Comparison of ENCODE assay signal across 1 cellular context in the genomic region with DNA sequence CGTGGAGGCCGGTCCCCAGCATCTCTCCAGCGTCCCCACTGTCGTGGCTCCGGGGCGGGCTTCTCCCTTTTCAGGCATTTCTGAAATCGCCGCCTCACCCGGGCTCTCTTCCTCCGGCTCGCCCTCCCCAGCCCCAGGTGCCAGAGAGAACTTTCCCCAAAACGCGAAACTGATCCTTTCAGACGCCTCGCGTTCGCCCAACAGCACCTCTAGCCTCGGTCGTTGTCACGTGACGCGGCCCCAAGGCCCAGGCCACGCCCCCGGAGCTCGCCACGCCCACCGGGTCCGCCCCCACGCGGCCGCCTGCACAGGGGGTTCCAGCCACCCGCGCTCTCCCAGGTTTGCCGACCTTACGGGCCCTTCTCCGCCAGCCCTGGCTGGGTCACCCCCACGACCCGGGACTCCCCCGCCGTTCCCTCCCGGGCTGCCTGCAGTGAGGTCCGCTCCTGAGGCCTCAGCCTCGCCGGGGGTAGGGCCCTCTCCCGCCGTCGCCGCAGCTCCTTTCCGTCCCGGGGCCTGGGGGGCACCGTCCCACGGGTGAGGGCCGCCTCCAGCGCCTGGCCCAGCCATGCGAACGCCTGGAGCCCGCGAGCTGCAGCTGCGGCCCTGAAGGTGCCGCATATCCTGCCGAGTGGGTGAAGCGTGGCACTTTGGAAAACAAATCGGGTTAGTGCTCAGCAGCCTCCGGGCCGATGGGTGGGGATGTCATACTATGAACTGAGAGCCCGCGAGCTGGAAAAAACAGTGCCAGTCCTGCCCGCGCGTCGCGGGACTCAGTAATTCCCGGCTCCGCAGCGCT.
TF ChIP-seq lines count a peak whose summit lies in the region.

No MANE protein-coding gene starts in this region.

TF ChIP-seq in HepG2, 621 proteins besides CTCF, POLR2A, EP300 and RAD21 (continued from another document and continues in another):
- no peak for TF ChIP-seq ZNF746 (CRISPR knock-in tag; IDR thresholded peaks at IDR 0.05)
- no peak for TF ChIP-seq ZNF343 (CRISPR knock-in tag; IDR thresholded peaks at IDR 0.05)
- TF ChIP-seq SRY (CRISPR knock-in tag; IDR thresholded peaks at IDR 0.05), result 0 out of 2 replicates have a peak, but pooled peaks have one; percentile 33
- TF ChIP-seq, protein P1, sequence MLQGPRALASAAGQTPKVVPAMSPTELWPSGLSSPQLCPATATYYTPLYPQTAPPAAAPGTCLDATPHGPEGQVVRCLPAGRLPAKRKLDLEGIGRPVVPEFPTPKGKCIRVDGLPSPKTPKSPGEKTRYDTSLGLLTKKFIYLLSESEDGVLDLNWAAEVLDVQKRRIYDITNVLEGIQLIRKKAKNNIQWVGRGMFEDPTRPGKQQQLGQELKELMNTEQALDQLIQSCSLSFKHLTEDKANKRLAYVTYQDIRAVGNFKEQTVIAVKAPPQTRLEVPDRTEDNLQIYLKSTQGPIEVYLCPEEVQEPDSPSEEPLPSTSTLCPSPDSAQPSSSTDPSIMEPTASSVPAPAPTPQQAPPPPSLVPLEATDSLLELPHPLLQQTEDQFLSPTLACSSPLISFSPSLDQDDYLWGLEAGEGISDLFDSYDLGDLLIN (CRISPR knock-in tag; IDR thresholded peaks at IDR 0.05; ENCODE audit: borderline replicate concordance), result no peak
- peak; percentile 54; the same call in 1 of the 2 replicates for TF ChIP-seq PHF20 (CRISPR knock-in tag; IDR thresholded peaks at IDR 0.05)
- TF ChIP-seq, protein P2, sequence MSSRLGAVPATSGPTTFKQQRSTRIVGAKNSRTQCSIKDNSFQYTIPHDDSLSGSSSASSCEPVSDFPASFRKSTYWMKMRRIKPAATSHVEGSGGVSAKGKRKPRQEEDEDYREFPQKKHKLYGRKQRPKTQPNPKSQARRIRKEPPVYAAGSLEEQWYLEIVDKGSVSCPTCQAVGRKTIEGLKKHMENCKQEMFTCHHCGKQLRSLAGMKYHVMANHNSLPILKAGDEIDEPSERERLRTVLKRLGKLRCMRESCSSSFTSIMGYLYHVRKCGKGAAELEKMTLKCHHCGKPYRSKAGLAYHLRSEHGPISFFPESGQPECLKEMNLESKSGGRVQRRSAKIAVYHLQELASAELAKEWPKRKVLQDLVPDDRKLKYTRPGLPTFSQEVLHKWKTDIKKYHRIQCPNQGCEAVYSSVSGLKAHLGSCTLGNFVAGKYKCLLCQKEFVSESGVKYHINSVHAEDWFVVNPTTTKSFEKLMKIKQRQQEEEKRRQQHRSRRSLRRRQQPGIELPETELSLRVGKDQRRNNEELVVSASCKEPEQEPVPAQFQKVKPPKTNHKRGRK (CRISPR knock-in tag; IDR thresholded peaks at IDR 0.05), result no peak
- TF ChIP-seq SRF (IDR thresholded peaks at IDR 0.05; ENCODE audit: low read depth, low read length), result no peak
- no peak for TF ChIP-seq SMARCE1 (IDR thresholded peaks at IDR 0.05; ENCODE audit: borderline replicate concordance)
- TF ChIP-seq ZNF33A (CRISPR knock-in tag; IDR thresholded peaks at IDR 0.05; ENCODE audit: borderline replicate concordance), result 0 out of 2 replicates have a peak, but pooled peaks have one; percentile 73
- TF ChIP-seq, protein P3, sequence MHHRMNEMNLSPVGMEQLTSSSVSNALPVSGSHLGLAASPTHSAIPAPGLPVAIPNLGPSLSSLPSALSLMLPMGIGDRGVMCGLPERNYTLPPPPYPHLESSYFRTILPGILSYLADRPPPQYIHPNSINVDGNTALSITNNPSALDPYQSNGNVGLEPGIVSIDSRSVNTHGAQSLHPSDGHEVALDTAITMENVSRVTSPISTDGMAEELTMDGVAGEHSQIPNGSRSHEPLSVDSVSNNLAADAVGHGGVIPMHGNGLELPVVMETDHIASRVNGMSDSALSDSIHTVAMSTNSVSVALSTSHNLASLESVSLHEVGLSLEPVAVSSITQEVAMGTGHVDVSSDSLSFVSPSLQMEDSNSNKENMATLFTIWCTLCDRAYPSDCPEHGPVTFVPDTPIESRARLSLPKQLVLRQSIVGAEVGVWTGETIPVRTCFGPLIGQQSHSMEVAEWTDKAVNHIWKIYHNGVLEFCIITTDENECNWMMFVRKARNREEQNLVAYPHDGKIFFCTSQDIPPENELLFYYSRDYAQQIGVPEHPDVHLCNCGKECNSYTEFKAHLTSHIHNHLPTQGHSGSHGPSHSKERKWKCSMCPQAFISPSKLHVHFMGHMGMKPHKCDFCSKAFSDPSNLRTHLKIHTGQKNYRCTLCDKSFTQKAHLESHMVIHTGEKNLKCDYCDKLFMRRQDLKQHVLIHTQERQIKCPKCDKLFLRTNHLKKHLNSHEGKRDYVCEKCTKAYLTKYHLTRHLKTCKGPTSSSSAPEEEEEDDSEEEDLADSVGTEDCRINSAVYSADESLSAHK (CRISPR knock-in tag; IDR thresholded peaks at IDR 0.05; ENCODE audit: borderline replicate concordance), result no peak
- TF ChIP-seq ZSCAN25 (CRISPR knock-in tag; IDR thresholded peaks at IDR 0.05), result no peak
- TF ChIP-seq ZNF562 (CRISPR knock-in tag; IDR thresholded peaks at IDR 0.05; ENCODE audit: borderline replicate concordance), result no peak
- TF ChIP-seq PAX8 (CRISPR knock-in tag; IDR thresholded peaks at IDR 0.05; ENCODE audit: borderline replicate concordance), result peak; percentile 60; the same call in 1 of the 2 replicates
- TF ChIP-seq, protein P4, sequence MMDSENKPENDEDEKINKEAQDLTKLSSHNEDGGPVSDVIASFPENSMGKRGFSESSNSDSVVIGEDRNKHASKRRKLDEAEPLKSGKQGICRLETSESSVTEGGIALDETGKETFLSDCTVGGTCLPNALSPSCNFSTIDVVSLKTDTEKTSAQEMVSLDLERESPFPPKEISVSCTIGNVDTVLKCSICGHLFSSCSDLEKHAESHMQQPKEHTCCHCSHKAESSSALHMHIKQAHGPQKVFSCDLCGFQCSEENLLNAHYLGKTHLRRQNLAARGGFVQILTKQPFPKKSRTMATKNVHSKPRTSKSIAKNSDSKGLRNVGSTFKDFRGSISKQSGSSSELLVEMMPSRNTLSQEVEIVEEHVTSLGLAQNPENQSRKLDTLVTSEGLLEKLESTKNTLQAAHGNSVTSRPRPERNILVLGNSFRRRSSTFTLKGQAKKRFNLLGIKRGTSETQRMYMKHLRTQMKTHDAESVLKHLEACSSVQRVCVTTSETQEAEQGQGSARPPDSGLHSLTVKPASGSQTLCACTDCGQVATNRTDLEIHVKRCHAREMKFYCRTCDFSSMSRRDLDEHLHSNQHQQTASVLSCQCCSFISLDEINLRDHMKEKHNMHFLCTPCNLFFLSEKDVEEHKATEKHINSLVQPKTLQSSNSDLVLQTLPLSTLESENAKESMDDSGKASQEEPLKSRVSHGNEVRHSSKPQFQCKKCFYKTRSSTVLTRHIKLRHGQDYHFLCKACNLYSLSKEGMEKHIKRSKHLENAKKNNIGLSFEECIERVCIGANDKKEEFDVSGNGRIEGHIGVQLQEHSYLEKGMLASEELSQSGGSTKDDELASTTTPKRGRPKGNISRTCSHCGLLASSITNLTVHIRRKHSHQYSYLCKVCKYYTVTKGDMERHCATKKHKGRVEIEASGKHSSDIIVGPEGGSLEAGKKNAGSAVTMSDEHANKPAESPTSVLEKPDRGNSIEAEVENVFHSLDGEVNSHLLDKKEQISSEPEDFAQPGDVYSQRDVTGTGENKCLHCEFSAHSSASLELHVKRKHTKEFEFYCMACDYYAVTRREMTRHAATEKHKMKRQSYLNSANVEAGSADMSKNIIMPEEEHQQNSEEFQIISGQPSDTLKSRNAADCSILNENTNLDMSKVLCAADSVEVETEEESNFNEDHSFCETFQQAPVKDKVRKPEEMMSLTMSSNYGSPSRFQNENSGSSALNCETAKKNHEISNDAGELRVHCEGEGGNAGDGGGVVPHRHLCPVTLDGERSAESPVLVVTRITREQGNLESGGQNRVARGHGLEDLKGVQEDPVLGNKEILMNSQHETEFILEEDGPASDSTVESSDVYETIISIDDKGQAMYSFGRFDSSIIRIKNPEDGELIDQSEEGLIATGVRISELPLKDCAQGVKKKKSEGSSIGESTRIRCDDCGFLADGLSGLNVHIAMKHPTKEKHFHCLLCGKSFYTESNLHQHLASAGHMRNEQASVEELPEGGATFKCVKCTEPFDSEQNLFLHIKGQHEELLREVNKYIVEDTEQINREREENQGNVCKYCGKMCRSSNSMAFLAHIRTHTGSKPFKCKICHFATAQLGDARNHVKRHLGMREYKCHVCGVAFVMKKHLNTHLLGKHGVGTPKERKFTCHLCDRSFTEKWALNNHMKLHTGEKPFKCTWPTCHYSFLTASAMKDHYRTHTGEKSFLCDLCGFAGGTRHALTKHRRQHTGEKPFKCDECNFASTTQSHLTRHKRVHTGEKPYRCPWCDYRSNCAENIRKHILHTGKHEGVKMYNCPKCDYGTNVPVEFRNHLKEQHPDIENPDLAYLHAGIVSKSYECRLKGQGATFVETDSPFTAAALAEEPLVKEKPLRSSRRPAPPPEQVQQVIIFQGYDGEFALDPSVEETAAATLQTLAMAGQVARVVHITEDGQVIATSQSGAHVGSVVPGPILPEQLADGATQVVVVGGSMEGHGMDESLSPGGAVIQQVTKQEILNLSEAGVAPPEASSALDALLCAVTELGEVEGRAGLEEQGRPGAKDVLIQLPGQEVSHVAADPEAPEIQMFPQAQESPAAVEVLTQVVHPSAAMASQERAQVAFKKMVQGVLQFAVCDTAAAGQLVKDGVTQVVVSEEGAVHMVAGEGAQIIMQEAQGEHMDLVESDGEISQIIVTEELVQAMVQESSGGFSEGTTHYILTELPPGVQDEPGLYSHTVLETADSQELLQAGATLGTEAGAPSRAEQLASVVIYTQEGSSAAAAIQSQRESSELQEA (CRISPR knock-in tag; IDR thresholded peaks at IDR 0.05; ENCODE audit: not compliant biosample characterization), result peak; percentile 62
- TF ChIP-seq, protein P5, sequence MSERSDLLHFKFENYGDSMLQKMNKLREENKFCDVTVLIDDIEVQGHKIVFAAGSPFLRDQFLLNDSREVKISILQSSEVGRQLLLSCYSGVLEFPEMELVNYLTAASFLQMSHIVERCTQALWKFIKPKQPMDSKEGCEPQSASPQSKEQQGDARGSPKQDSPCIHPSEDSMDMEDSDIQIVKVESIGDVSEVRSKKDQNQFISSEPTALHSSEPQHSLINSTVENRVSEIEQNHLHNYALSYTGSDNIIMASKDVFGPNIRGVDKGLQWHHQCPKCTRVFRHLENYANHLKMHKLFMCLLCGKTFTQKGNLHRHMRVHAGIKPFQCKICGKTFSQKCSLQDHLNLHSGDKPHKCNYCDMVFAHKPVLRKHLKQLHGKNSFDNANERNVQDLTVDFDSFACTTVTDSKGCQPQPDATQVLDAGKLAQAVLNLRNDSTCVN (CRISPR knock-in tag; IDR thresholded peaks at IDR 0.05; ENCODE audit: borderline replicate concordance), result 0 out of 2 replicates have a peak, but pooled peaks have one; percentile 54
- TF ChIP-seq RFXAP (CRISPR knock-in tag; IDR thresholded peaks at IDR 0.05; ENCODE audit: borderline replicate concordance), result no peak; the same call in 1 of the 2 replicates
- TF ChIP-seq ZKSCAN1 (IDR thresholded peaks at IDR 0.05; ENCODE audit: low read length), result no peak
- TF ChIP-seq TCF7L2 (IDR thresholded peaks at IDR 0.05; ENCODE audit: low read depth, low read length), result no peak
- TF ChIP-seq, protein P6, sequence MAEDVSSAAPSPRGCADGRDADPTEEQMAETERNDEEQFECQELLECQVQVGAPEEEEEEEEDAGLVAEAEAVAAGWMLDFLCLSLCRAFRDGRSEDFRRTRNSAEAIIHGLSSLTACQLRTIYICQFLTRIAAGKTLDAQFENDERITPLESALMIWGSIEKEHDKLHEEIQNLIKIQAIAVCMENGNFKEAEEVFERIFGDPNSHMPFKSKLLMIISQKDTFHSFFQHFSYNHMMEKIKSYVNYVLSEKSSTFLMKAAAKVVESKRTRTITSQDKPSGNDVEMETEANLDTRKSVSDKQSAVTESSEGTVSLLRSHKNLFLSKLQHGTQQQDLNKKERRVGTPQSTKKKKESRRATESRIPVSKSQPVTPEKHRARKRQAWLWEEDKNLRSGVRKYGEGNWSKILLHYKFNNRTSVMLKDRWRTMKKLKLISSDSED (CRISPR knock-in tag; IDR thresholded peaks at IDR 0.05), result no peak
- TF ChIP-seq NCOR1 (IDR thresholded peaks at IDR 0.05; ENCODE audit: borderline replicate concordance, low read length), result no peak
- no peak for TF ChIP-seq PRPF4 (IDR thresholded peaks at IDR 0.05; ENCODE audit: low read depth, low read length, poor library complexity, severe bottlenecking)
- TF ChIP-seq, protein P7, sequence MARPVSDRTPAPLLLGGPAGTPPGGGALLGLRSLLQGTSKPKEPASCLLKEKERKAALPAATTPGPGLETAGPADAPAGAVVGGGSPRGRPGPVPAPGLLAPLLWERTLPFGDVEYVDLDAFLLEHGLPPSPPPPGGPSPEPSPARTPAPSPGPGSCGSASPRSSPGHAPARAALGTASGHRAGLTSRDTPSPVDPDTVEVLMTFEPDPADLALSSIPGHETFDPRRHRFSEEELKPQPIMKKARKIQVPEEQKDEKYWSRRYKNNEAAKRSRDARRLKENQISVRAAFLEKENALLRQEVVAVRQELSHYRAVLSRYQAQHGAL (CRISPR knock-in tag; IDR thresholded peaks at IDR 0.05; ENCODE audit: not compliant biosample characterization), result no peak
- TF ChIP-seq NPAS2 (CRISPR knock-in tag; IDR thresholded peaks at IDR 0.05; ENCODE audit: borderline replicate concordance), result no peak
- TF ChIP-seq THAP11 (CRISPR knock-in tag; IDR thresholded peaks at IDR 0.05), result 0 out of 2 replicates have a peak, but pooled peaks have one; percentile 18
- no peak for TF ChIP-seq MED1 (CRISPR knock-in tag; IDR thresholded peaks at IDR 0.05)
- TF ChIP-seq, protein P8, sequence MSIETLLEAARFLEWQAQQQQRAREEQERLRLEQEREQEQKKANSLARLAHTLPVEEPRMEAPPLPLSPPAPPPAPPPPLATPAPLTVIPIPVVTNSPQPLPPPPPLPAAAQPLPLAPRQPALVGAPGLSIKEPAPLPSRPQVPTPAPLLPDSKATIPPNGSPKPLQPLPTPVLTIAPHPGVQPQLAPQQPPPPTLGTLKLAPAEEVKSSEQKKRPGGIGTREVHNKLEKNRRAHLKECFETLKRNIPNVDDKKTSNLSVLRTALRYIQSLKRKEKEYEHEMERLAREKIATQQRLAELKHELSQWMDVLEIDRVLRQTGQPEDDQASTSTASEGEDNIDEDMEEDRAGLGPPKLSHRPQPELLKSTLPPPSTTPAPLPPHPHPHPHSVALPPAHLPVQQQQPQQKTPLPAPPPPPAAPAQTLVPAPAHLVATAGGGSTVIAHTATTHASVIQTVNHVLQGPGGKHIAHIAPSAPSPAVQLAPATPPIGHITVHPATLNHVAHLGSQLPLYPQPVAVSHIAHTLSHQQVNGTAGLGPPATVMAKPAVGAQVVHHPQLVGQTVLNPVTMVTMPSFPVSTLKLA (IDR thresholded peaks at IDR 0.05), result no peak
- peak; percentile 80; the same call in 1 of the 2 replicates for TF ChIP-seq REL (CRISPR knock-in tag; conservative IDR thresholded peaks at IDR 0.05)
- TF ChIP-seq HDAC1 (CRISPR knock-in tag; IDR thresholded peaks at IDR 0.05), result peak; percentile 76
- peak; percentile 11; the same call in 1 of the 2 replicates for TF ChIP-seq ZNF225 (CRISPR knock-in tag; IDR thresholded peaks at IDR 0.05)
- TF ChIP-seq FOXJ3 (CRISPR knock-in tag; IDR thresholded peaks at IDR 0.05; ENCODE audit: borderline replicate concordance), result no peak
- TF ChIP-seq DMAP1 (CRISPR knock-in tag; IDR thresholded peaks at IDR 0.05), result no peak
- TF ChIP-seq ZNF530 (CRISPR knock-in tag; IDR thresholded peaks at IDR 0.05; ENCODE audit: low read depth), result no peak
- TF ChIP-seq ZNF263 (CRISPR knock-in tag; IDR thresholded peaks at IDR 0.05), result 0 out of 2 replicates have a peak, but pooled peaks have one; percentile 16
- TF ChIP-seq HDAC2 (CRISPR knock-in tag; IDR thresholded peaks at IDR 0.05), result peak; percentile 48
- TF ChIP-seq ZNF670 (CRISPR knock-in tag; IDR thresholded peaks at IDR 0.05; ENCODE audit: borderline replicate concordance), result no peak
